ENCODE assay signal across 36 cellular contexts in genomic region chr2:215084080-215084479, GRCh38. TPM values are rescaled to one million over a fixed set of nuclear protein-coding genes. Genes with fewer than 3 reads are reported as not detected.
"Had no signal": no experiment of that assay in that cellular context is flagged by ENCODE, and none has a peak within 500 bp of the region (broad histone marks: within the 10 kb centered on the region; RNA-seq: fewer than 3 reads in every experiment).

No MANE protein-coding gene starts in this region.

- DNase-seq: Karpas-422, Kasumi-1, KG1, MG63, MM.1S, MV-4-11, NCI-H1048, NCI-H1092, NCI-H1092 treated with DMSO at 0.1 percent for 48 hours, NCI-H1105, NCI-H1105 treated with DMSO at 0.1 percent for 48 hours, NCI-H1417, NCI-H1417 treated with DMSO at 0.1 percent for 48 hours, NCI-H1436, NCI-H1436 treated with DMSO at 0.1 percent for 48 hours, NCI-H146, NCI-H1694, NCI-H1694 treated with DMSO at 0.1 percent for 48 hours, NCI-H187, NCI-H187 treated with DMSO at 0.1 percent for 48 hours, NCI-H1930, NCI-H2029, NCI-H2029 treated with DMSO at 0.1 percent for 48 hours, NCI-H2081, NCI-H2081 treated with DMSO at 0.1 percent for 48 hours, NCI-H2107, NCI-H2171, NCI-H2171 treated with DMSO at 0.1 percent for 48 hours, NCI-H2227 treated with DMSO at 0.1 percent for 48 hours, NCI-H226, NCI-H345, NCI-H446, NCI-H446 treated with DMSO at 0.1 percent for 48 hours, NCI-H510A had no signal

- H3K4me3 ChIP-seq: MG63 had no signal

- H3K27ac ChIP-seq: KMS-11 had no signal

- H3K36me3 ChIP-seq: MG63 had no signal

- H3K4me2 ChIP-seq: KMS-11 had no signal

- H3K9me3 ChIP-seq: MG63 had no signal

- H3K27me3 ChIP-seq: MG63 had no signal

- H3K9ac ChIP-seq: KMS-11 had no signal

RNA-seq across cellular contexts. Expression of gene ABCA12, which starts 54.3 kb away (rescaled TPM):
- total RNA-seq: NCI-H460 had no signal
